In genomic region chr1:208203848-208204609, GRCh38 we compare ENCODE assay signal across 10 cellular contexts. TPM values are rescaled to one million over a fixed set of nuclear protein-coding genes. Genes with fewer than 3 reads are reported as not detected.
DNase-seq lines count a peak whose midpoint lies in the region; ATAC-seq and TF ChIP-seq lines count a peak whose summit lies in the region.
"Had no signal": no experiment of that assay in that cellular context is flagged by ENCODE, and none has a peak within 500 bp of the region (broad histone marks: within the 10 kb centered on the region; RNA-seq: fewer than 3 reads in every experiment).

No MANE protein-coding gene starts in this region.

- H3K9me3 ChIP-seq in body of pancreas (no peaks in the 10 kb centered on the region), thoracic aorta (no peaks in the 10 kb centered on the region)

- ATAC-seq in body of pancreas (no peak), left lobe of liver (peak; percentile 7), thoracic aorta (ENCODE audit: insufficient number of reproducible peaks, low FRiP score, low read depth) (no peak), GM19023 (IDR thresholded peaks at IDR 0.05; ENCODE audit: unreplicated experiment) (no peak)
- ATAC-seq: natural killer cell treated with Interleukin-12 subunit alpha and Interleukin-12 subunit beta and Interleukin-15 and Interleukin-18, amount 100 ng/mL, for 72 hours had no signal

- H3K36me3 ChIP-seq in body of pancreas (replicated peaks in 1 of 2; ENCODE audit: insufficient read depth in 1 of 2, low read depth in 2 of 2) (peaks cover 0 to 3% of the 10 kb centered on the region in 2 donors), thoracic aorta (peaks cover 10% of the 10 kb centered on the region)

- DNase-seq in DMS53 (lab: John Stamatoyannopoulos, UW) (peak; percentile 68), DMS53 treated with DMSO at 0.1 percent for 48 hours (lab: John Stamatoyannopoulos, UW; ENCODE audit: unreplicated experiment) (no peak), body of pancreas (no peak), left lobe of liver (ENCODE audit: low spot score) (no peak), thoracic aorta (ENCODE audit: low spot score) (no peak), HK-2 (ENCODE audit: unreplicated experiment) (no peak), RPMI8226 (no peak)
- DNase-seq: activated naive CD4-positive, alpha-beta T cell had no signal

- TF ChIP-seq CTCF in body of pancreas (IDR thresholded peaks at IDR 0.05), result no peak
- no peak for TF ChIP-seq CTCF in thoracic aorta (IDR thresholded peaks at IDR 0.05)

- H3K4me3 ChIP-seq in body of pancreas (no peak overlapping the region), thoracic aorta (peak overlapping the region; percentile 39)

- intact Hi-C loops in body of pancreas (cut with DNase I), result no loop called here

- H3K27me3 ChIP-seq in body of pancreas (no peaks in the 10 kb centered on the region), thoracic aorta (replicated peaks; ENCODE audit: insufficient read depth) (no peaks in the 10 kb centered on the region)

- no peak for TF ChIP-seq POLR2A in body of pancreas (IDR thresholded peaks at IDR 0.05)

- 54 to 55% methylated on average over 7 of the region's 7 CpGs for WGBS in body of pancreas, 2 donors

- H3K27ac ChIP-seq in body of pancreas (peak overlapping the region; percentile 44 to 64 (median 60)), thoracic aorta (peak overlapping the region; percentile 79 to 82)

- H3K4me1 ChIP-seq in body of pancreas (peaks cover 85% of the 10 kb centered on the region), thoracic aorta (ENCODE audit: control insufficient read depth in 1 of 2, low read depth in 2 of 2) (peaks cover 71 to 83% of the 10 kb centered on the region in 2 donors)

RNA-seq across cellular contexts. Expression of gene PLXNA2, which starts 40.2 kb away (rescaled TPM):
- 10 to 100 TPM; 44.5 to 51.6 TPM for total RNA-seq in body of pancreas
- total RNA-seq in left lobe of liver, result 9.3 TPM
- total RNA-seq in thoracic aorta, result 10 to 100 TPM; 30.2 to 62.2 TPM
